Comparison of ENCODE assay signal across 18 cellular contexts in genomic region chr13:25966086-25966485, GRCh38.
"Had no signal": no experiment of that assay in that cellular context is flagged by ENCODE, and none has a peak within 500 bp of the region (broad histone marks: within the 10 kb centered on the region; RNA-seq: fewer than 3 reads in every experiment).

No MANE protein-coding gene starts in this region.

- DNase-seq: activated CD4-positive, alpha-beta T cell treated with anti-CD3 and anti-CD28 coated beads, Interleukin-2, amount 10 ng/mL, durations not matched to agents 24 days and 14 days; activated CD4-positive, CD25-positive, alpha-beta regulatory T cell; activated CD8-positive, alpha-beta memory T cell treated with anti-CD3 and anti-CD28 coated beads, Interleukin-2, amount 50 U/mL, for 4 hours; activated CD8-positive, alpha-beta T cell treated with anti-CD3 and anti-CD28 coated beads, Interleukin-2, amount 10 ng/mL, durations not matched to agents 7 days and 5 days; activated effector memory CD4-positive, alpha-beta T cell treated with anti-CD3 and anti-CD28 coated beads, Interleukin-2, amount 50 U/mL, for 16 hours; activated T-cell treated with anti-CD3 and anti-CD28 coated beads, Interleukin-2, amount 50 U/mL, for 48 hours; amniotic stem cell; effector memory CD4-positive, alpha-beta T cell; gastrocnemius medialis; heart right ventricle; naive B cell; ovary; sigmoid colon; stimulated activated CD4-positive, alpha-beta T cell treated with anti-CD3 and anti-CD28 coated beads, Interleukin-1b, Interleukin-23, amount 100 ng/mL, for 48 hours; stimulated activated naive CD8-positive, alpha-beta T cell treated with anti-CD3 and anti-CD28 coated beads, Interleukin-15, amount 100 ng/mL, for 72 hours had no signal

- H3K9ac ChIP-seq: neural progenitor cell had no signal

- H3K4me1 ChIP-seq: heart right ventricle, sigmoid colon had no signal

- H3K4me2 ChIP-seq: neural progenitor cell had no signal

- H3K27me3 ChIP-seq: gastrocnemius medialis, neural progenitor cell, ovary, sigmoid colon had no signal

- H3K36me3 ChIP-seq: gastrocnemius medialis, heart right ventricle, neural progenitor cell, ovary, sigmoid colon had no signal

- ATAC-seq: activated CD8-positive, alpha-beta T cell treated with anti-CD3 and anti-CD28 coated beads, Interleukin-2, amount 10 ng/mL, durations not matched to agents 7 days and 5 days; gastrocnemius medialis; heart right ventricle; stimulated activated naive CD8-positive, alpha-beta T cell treated with anti-CD3 and anti-CD28 coated beads, Interleukin-15, amount 100 ng/mL, for 72 hours had no signal

- H3K27ac ChIP-seq: epithelial cell of prostate, gastrocnemius medialis, heart right ventricle, neural progenitor cell, ovary, sigmoid colon had no signal

- FAIRE-seq: islet of Langerhans had no signal

- H3K9me3 ChIP-seq: gastrocnemius medialis, heart right ventricle, ovary, sigmoid colon had no signal

- H3K4me3 ChIP-seq: gastrocnemius medialis, heart right ventricle, neural progenitor cell, ovary, sigmoid colon had no signal
